Comparison of ENCODE assay signal across 18 cellular contexts in the genomic region with DNA sequence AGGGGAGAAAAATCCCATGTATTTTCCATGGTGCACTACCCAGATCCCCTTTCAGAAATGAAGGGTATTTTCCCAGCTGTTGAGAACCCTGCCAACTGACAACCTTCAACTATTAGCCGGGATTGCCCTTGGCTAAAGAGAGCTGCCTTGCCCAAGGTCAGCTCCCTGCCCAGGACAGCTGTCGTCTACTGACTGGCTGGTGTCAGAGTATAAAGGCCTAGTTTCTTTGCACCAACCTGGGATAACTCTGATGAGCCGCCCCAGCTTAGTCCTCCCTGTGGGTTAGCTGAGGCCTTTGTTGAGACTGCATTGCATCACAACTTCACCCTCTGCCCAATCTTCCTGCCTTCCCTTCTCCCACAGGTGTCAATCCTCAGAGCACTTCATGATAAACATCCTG.
"Had no signal": no experiment of that assay in that cellular context is flagged by ENCODE, and none has a peak within 500 bp of the region (broad histone marks: within the 10 kb centered on the region; RNA-seq: fewer than 3 reads in every experiment).

No MANE protein-coding gene starts in this region.

- H3K4me2 ChIP-seq: hepatocyte had no signal

- H3K36me3 ChIP-seq: transverse colon, uterus had no signal

- DNase-seq: activated B cell treated with CpG ODN at 0.5 μM for 24 hours; activated CD4-positive, alpha-beta T cell treated with anti-CD3 and anti-CD28 coated beads for 4 hours; activated CD8-positive, alpha-beta T cell treated with anti-CD3 and anti-CD28 coated beads for 36 hours; activated naive CD4-positive, alpha-beta T cell treated with anti-CD3 and anti-CD28 coated beads, Interleukin-2, amount 10 ng/mL, durations not matched to agents 7 days and 5 days; activated naive CD8-positive, alpha-beta T cell treated with anti-CD3 and anti-CD28 coated beads, Interleukin-2, amount 50 U/mL, for 24 hours; activated T-cell treated with anti-CD3 and anti-CD28 coated beads, Interleukin-2, amount 50 U/mL, for 4 hours; anterior cingulate cortex; effector memory CD8-positive, alpha-beta T cell; esophagus squamous epithelium; kidney; left lung; naive thymus-derived CD4-positive, alpha-beta T cell; stimulated activated CD8-positive, alpha-beta memory T cell treated with anti-CD3 and anti-CD28 coated beads, Interleukin-4, amount 100 ng/mL, for 48 hours; stimulated activated naive CD8-positive, alpha-beta T cell treated with anti-CD3 and anti-CD28 coated beads, Interleukin-15, Interleukin-2, amounts not matched to agents 100 U/mL and 50 U/mL, for 24 hours; transverse colon; uterus had no signal

- H3K4me3 Mint-ChIP-seq: activated B cell treated with CpG ODN at 0.5 μM for 24 hours; activated CD8-positive, alpha-beta T cell treated with anti-CD3 and anti-CD28 coated beads for 36 hours; activated naive CD4-positive, alpha-beta T cell treated with anti-CD3 and anti-CD28 coated beads, Interleukin-2, amount 10 ng/mL, durations not matched to agents 7 days and 5 days; activated naive CD8-positive, alpha-beta T cell treated with anti-CD3 and anti-CD28 coated beads, Interleukin-2, amount 50 U/mL, for 24 hours; activated T-cell treated with anti-CD3 and anti-CD28 coated beads, Interleukin-2, amount 50 U/mL, for 4 hours; effector memory CD8-positive, alpha-beta T cell had no signal

- H3K4me3 ChIP-seq: esophagus squamous epithelium, hepatocyte, left lung, transverse colon, uterus had no signal

- FAIRE-seq: kidney had no signal

- H3K27ac ChIP-seq: left lung, parathyroid adenoma had no signal

- H3K27me3 ChIP-seq: esophagus squamous epithelium, hepatocyte, left lung, transverse colon, uterus had no signal

- H3K9me3 Mint-ChIP-seq: activated naive CD4-positive, alpha-beta T cell treated with anti-CD3 and anti-CD28 coated beads, Interleukin-2, amount 10 ng/mL, durations not matched to agents 7 days and 5 days had no signal

- H3K27ac Mint-ChIP-seq: activated B cell treated with CpG ODN at 0.5 μM for 24 hours; activated CD8-positive, alpha-beta T cell treated with anti-CD3 and anti-CD28 coated beads for 36 hours; activated naive CD4-positive, alpha-beta T cell treated with anti-CD3 and anti-CD28 coated beads, Interleukin-2, amount 10 ng/mL, durations not matched to agents 7 days and 5 days; activated naive CD8-positive, alpha-beta T cell treated with anti-CD3 and anti-CD28 coated beads, Interleukin-2, amount 50 U/mL, for 24 hours; effector memory CD8-positive, alpha-beta T cell had no signal

- H2AFZ ChIP-seq: hepatocyte, parathyroid adenoma had no signal

- H3K4me1 Mint-ChIP-seq: activated B cell treated with CpG ODN at 0.5 μM for 24 hours; activated naive CD4-positive, alpha-beta T cell treated with anti-CD3 and anti-CD28 coated beads, Interleukin-2, amount 10 ng/mL, durations not matched to agents 7 days and 5 days; activated naive CD8-positive, alpha-beta T cell treated with anti-CD3 and anti-CD28 coated beads, Interleukin-2, amount 50 U/mL, for 24 hours had no signal

- H3K9me3 ChIP-seq: esophagus squamous epithelium, transverse colon, uterus had no signal

- H3K79me2 ChIP-seq: hepatocyte, parathyroid adenoma had no signal

- H3K27me3 Mint-ChIP-seq: activated B cell treated with CpG ODN at 0.5 μM for 24 hours; activated CD8-positive, alpha-beta T cell treated with anti-CD3 and anti-CD28 coated beads for 36 hours; activated naive CD4-positive, alpha-beta T cell treated with anti-CD3 and anti-CD28 coated beads, Interleukin-2, amount 10 ng/mL, durations not matched to agents 7 days and 5 days; activated naive CD8-positive, alpha-beta T cell treated with anti-CD3 and anti-CD28 coated beads, Interleukin-2, amount 50 U/mL, for 24 hours; effector memory CD8-positive, alpha-beta T cell; naive thymus-derived CD4-positive, alpha-beta T cell had no signal

- H3K9ac ChIP-seq: parathyroid adenoma had no signal

- H3K4me1 ChIP-seq: left lung, parathyroid adenoma, transverse colon, uterus had no signal

- ATAC-seq: activated CD8-positive, alpha-beta T cell treated with anti-CD3 and anti-CD28 coated beads for 36 hours; activated naive CD8-positive, alpha-beta T cell treated with anti-CD3 and anti-CD28 coated beads, Interleukin-2, amount 50 U/mL, for 24 hours; activated T-cell treated with anti-CD3 and anti-CD28 coated beads, Interleukin-2, amount 50 U/mL, for 4 hours; effector memory CD8-positive, alpha-beta T cell; left lung; naive thymus-derived CD4-positive, alpha-beta T cell; stimulated activated naive CD8-positive, alpha-beta T cell treated with anti-CD3 and anti-CD28 coated beads, Interleukin-15, Interleukin-2, amounts not matched to agents 100 U/mL and 50 U/mL, for 24 hours had no signal
